ENCODE assay signal across 11 cellular contexts in the genomic region with DNA sequence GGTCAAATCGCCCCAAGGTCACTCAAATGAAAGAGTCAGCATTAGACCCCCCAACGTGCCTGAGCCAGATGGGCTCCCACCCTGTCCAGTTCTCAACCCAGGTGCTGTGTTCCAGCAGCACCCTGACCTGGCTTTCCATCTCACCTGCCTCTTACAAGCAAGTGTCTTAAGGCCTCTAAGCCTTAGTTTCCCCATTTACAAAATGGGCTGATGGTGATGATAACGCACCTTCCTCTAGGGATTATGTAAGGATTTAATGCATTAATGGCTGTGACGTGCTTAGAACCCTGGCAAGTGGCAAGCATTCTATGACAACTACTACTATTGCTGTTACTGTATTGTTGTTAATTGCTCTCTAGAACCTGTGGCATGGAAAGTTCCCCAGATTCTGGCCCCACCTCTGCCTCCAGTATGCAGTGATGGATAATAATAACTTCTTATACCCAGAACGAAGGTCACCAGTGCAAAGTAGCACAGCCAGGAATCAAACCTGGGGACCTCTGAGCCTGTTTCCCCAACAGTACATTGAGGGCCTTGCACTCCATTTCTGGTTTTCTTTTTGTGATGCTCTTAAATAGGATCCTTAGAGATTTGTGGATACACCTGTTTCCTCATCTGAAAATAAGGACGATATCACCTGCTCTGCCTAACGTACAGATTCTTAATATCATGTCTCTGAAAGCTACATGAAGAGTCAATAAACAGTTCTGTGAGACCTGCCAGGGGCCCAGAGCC. TPM values are rescaled to one million over a fixed set of nuclear protein-coding genes. Genes with fewer than 3 reads are reported as not detected.
DNase-seq lines count a peak whose midpoint lies in the region; ATAC-seq and TF ChIP-seq lines count a peak whose summit lies in the region.
"Had no signal": no experiment of that assay in that cellular context is flagged by ENCODE, and none has a peak within 500 bp of the region (broad histone marks: within the 10 kb centered on the region; RNA-seq: fewer than 3 reads in every experiment).

No MANE protein-coding gene starts in this region.

- H3K4me1 Mint-ChIP-seq in CD4-positive, alpha-beta T cell (ENCODE audit: low read depth) = peaks cover 34% of the 10 kb centered on the region
- peaks cover 15 to 21% (median 19%) of the 10 kb centered on the region in 3 donors for H3K4me1 Mint-ChIP-seq in IgD-negative memory B cell

- peaks cover 10% of the 10 kb centered on the region for H3K36me3 Mint-ChIP-seq in CD4-positive, alpha-beta T cell (ENCODE audit: low read depth)
- H3K36me3 Mint-ChIP-seq in IgD-negative memory B cell = no peaks in the 10 kb centered on the region
- H3K36me3 Mint-ChIP-seq: mesothelial cell of epicardium had no signal

- no peak for DNase-seq in CD4-positive, alpha-beta T cell
- no peak for DNase-seq in erythroblast (lab: John Stamatoyannopoulos, UW)
- DNase-seq: activated gamma-delta T cell, Calu3, esophagus squamous epithelium, NCI-H446 treated with DMSO at 0.1 percent for 48 hours had no signal

- TF ChIP-seq CTCF in CD4-positive, alpha-beta T cell (IDR thresholded peaks at IDR 0.05) = no peak

- no peaks in the 10 kb centered on the region for H3K27me3 ChIP-seq in CD4-positive, alpha-beta T cell (ENCODE audit: control insufficient read depth, insufficient read depth, low read length)
- H3K27me3 ChIP-seq: esophagus squamous epithelium had no signal

- peak overlapping the region; percentile 96 for H3K27ac Mint-ChIP-seq in CD4-positive, alpha-beta T cell
- H3K27ac Mint-ChIP-seq in IgD-negative memory B cell = peak overlapping the region in 2 of 3 donors; percentile 39 to 69
- H3K27ac Mint-ChIP-seq: mesothelial cell of epicardium had no signal

- CTCF ChIA-PET in CD4-positive, alpha-beta T cell (lab: Charles Lee) = interaction anchor here (0.5 to 1.3 kb wide), 4 partner anchors 18 to 225 kb away, joined by 3 to 15 read pairs (median 5); no protein-coding TSS in a partner anchor

- peak; percentile 2 for TF ChIP-seq POLR2A in erythroblast (IDR thresholded peaks at IDR 0.05; ENCODE audit: low read length)

- no peaks in the 10 kb centered on the region for H3K27me3 Mint-ChIP-seq in CD4-positive, alpha-beta T cell
- no peaks in the 10 kb centered on the region for H3K27me3 Mint-ChIP-seq in IgD-negative memory B cell

- H3K9me3 Mint-ChIP-seq in CD4-positive, alpha-beta T cell = no peaks in the 10 kb centered on the region
- H3K9me3 Mint-ChIP-seq in IgD-negative memory B cell = no peaks in the 10 kb centered on the region
- H3K9me3 Mint-ChIP-seq: mesothelial cell of epicardium had no signal

- POLR2A ChIA-PET in CD4-positive, alpha-beta T cell (lab: Charles Lee) = interaction anchor here (0.7 to 4.4 kb wide), 6 partner anchors 27 to 124 kb away, joined by 3 to 157 read pairs (median 10); a partner anchor contains a TSS

- H3K4me3 Mint-ChIP-seq in CD4-positive, alpha-beta T cell = peak overlapping the region; percentile 77
- H3K4me3 Mint-ChIP-seq in IgD-negative memory B cell = peak overlapping the region in 1 of 4 donors; percentile 79

- no peaks in the 10 kb centered on the region for H3K9me3 ChIP-seq in CD4-positive, alpha-beta T cell (ENCODE audit: control insufficient read depth, low read length)
- H3K9me3 ChIP-seq: esophagus squamous epithelium had no signal

- no peak overlapping the region for H3K27ac ChIP-seq in CD4-positive, alpha-beta T cell (ENCODE audit: low read depth, low read length)

- intact Hi-C loops in CD4-positive, alpha-beta T cell (cut with DNase I, micrococcal nuclease) = loop anchor here (2.0 to 10.0 kb wide), 2 partner anchors 17 to 203 kb away; a partner anchor contains a TSS

- ATAC-seq in CD4-positive, alpha-beta T cell (ENCODE audit: poor library complexity) = no peak
- ATAC-seq in GM21367 (IDR thresholded peaks at IDR 0.05; ENCODE audit: unreplicated experiment) (no peak), GM21619 (IDR thresholded peaks at IDR 0.05; ENCODE audit: unreplicated experiment) (no peak), GM21423 (IDR thresholded peaks at IDR 0.05; ENCODE audit: unreplicated experiment) (no peak)

RNA-seq across cellular contexts. Expression of a gene that starts 3.3 kb away (rescaled TPM):
- 10 to 100 TPM; 55.5 to 65.5 TPM for total RNA-seq in CD4-positive, alpha-beta T cell
- 135 TPM for polyA plus RNA-seq in IgD-negative memory B cell

RNA-seq across cellular contexts. Expression of a gene that starts 17.2 kb away (rescaled TPM):
- 10 to 100 TPM; 15.3 to 16.1 TPM for total RNA-seq in CD4-positive, alpha-beta T cell
- polyA plus RNA-seq in IgD-negative memory B cell = 219 TPM

RNA-seq across cellular contexts. Expression of a gene that starts 19.5 kb away (rescaled TPM):
- not detected for total RNA-seq in CD4-positive, alpha-beta T cell
- not detected for polyA plus RNA-seq in IgD-negative memory B cell

RNA-seq across cellular contexts. Expression of a gene that starts 35.8 kb away (rescaled TPM):
- total RNA-seq in CD4-positive, alpha-beta T cell = under 1 TPM; 0.08 to 0.19 TPM
- 0.06 TPM for polyA plus RNA-seq in IgD-negative memory B cell

RNA-seq across cellular contexts. Expression of a gene that starts 59.9 kb away (rescaled TPM):
- total RNA-seq in CD4-positive, alpha-beta T cell = not detected
- polyA plus RNA-seq in IgD-negative memory B cell = not detected
- total RNA-seq: Calu3, esophagus squamous epithelium, mesothelial cell of epicardium had no signal
